24 cellular contexts compared by ENCODE assay signal in the genomic region with DNA sequence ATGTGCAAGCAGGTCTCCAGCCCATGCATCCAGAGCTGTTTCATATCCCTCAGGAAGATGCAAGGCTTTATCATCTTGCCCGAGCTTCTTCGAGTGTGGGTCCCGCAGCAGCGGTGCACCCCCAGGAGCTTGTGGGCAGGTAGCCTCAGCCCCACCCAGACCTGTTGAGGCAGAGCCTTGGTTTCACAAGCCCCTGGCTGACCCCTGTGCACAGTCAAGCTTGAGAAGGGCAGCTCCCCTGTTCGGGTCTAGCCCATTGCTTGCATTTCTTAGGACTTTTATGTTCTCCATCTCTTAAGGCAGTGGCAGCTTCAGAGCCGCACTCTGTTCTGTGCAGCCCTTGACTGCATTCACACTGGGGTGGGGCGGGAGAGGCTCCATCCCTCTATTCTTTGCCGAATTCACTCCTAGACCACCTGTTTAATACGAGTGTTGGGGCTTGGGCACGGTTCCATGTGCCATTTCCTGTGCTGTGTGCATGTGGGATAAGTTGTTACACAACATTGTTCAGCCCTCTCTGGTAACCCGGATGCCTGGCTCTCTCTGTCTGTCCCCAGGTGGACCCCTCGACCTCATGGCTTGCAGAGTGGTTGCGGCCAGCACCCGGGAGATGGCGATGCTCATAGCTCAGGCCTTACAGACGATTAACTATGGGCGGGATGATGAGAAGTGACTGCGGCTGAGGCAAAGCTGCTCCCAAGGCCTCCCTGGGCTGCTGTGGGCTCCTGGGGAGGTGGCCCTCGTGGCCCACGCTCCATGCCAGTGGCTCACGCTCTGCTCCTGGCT. TPM values are rescaled to one million over a fixed set of nuclear protein-coding genes. Genes with fewer than 3 reads are reported as not detected.
A peak's percentile ranks its signal among the peaks of the same experiment; 100 is the strongest.
DNase-seq lines count a peak whose midpoint lies in the region; TF ChIP-seq lines count a peak whose summit lies in the region.
"Had no signal": no experiment of that assay in that cellular context is flagged by ENCODE, and none has a peak within 500 bp of the region (broad histone marks: within the 10 kb centered on the region; RNA-seq: fewer than 3 reads in every experiment).

No MANE protein-coding gene starts in this region.

- H3K27me3 Mint-ChIP-seq in mesothelial cell of epicardium (ENCODE audit: low read depth): no peaks in the 10 kb centered on the region
- H3K27me3 Mint-ChIP-seq: B cell; CD4-positive, CD25-positive, alpha-beta regulatory T cell had no signal

- TF ChIP-seq EP300 in sigmoid colon (IDR thresholded peaks at IDR 0.05): no peak

- H2AFZ ChIP-seq in mammary epithelial cell (ENCODE audit: low read depth, low read length): no peak overlapping the region
- H2AFZ ChIP-seq: GM23248 had no signal

- no peak overlapping the region for H3K4me2 ChIP-seq in mammary epithelial cell (ENCODE audit: insufficient read depth, low read depth, low read length)
- H3K4me2 ChIP-seq: A549 had no signal

- TF ChIP-seq CTCF in mesothelial cell of epicardium (IDR thresholded peaks at IDR 0.05; ENCODE audit: unreplicated experiment) (no peak), sigmoid colon (IDR thresholded peaks at IDR 0.05) (no peak), mammary epithelial cell (conservative IDR thresholded peaks at IDR 0.05 in 1 of 2, IDR thresholded peaks at IDR 0.05 in 1 of 2; ENCODE audit: extremely low read depth in 1 of 2, insufficient read depth in 1 of 2, low read depth in 1 of 2, low read length in 2 of 2) (no peak)

- H3K36me3 ChIP-seq in sigmoid colon (peaks cover 3 to 24% (median 12%) of the 10 kb centered on the region in 4 donors), mammary epithelial cell (ENCODE audit: insufficient read depth, low read length) (no peaks in the 10 kb centered on the region)

- peaks cover 0 to 24% (median 11%) of the 10 kb centered on the region in 4 donors for H3K4me1 ChIP-seq in sigmoid colon
- peaks cover 19% of the 10 kb centered on the region for H3K4me1 ChIP-seq in mammary epithelial cell (ENCODE audit: insufficient read depth, low read length)
- H3K4me1 ChIP-seq: A549 had no signal

- CTCF ChIA-PET in mammary epithelial cell (lab: Charles Lee; ENCODE audit: low non-redundant PET): no interaction called here

- H3K27me3 ChIP-seq in sigmoid colon (no peaks in the 10 kb centered on the region), mammary epithelial cell (ENCODE audit: insufficient read depth, low read length) (no peaks in the 10 kb centered on the region)

- no TSS peak for BruUV-seq in mammary epithelial cell (replicated peaks; lab: Mats Ljungman, UMichigan)

- peaks cover 4% of the 10 kb centered on the region for H3K9me3 Mint-ChIP-seq in mesothelial cell of epicardium
- H3K9me3 Mint-ChIP-seq: CD4-positive, CD25-positive, alpha-beta regulatory T cell; H9; HFFc6 had no signal

- in situ Hi-C loops in mammary epithelial cell (cut with MboI; ENCODE audit: low sequenced_read_pairs in 2 of 2): loop anchor here (10.0 to 25.0 kb wide), 3 partner anchors 95 to 368 kb away; no protein-coding TSS in a partner anchor

- peaks cover 43% of the 10 kb centered on the region for H3K4me1 Mint-ChIP-seq in mesothelial cell of epicardium
- H3K4me1 Mint-ChIP-seq: CD4-positive, CD25-positive, alpha-beta regulatory T cell had no signal

- H3K9me3 ChIP-seq in sigmoid colon (no peaks in the 10 kb centered on the region), mammary epithelial cell (replicated peaks; ENCODE audit: insufficient read depth, low read length) (no peaks in the 10 kb centered on the region)
- H3K9me3 ChIP-seq: A549 had no signal

- TF ChIP-seq POLR2A in sigmoid colon (IDR thresholded peaks at IDR 0.05): no peak

- peaks cover 6% of the 10 kb centered on the region for H3K36me3 Mint-ChIP-seq in mesothelial cell of epicardium

- intact Hi-C loops in sigmoid colon (cut with DNase I): no loop called here
- intact Hi-C loops in mammary epithelial cell (cut with micrococcal nuclease): no loop called here

- peak overlapping the region; percentile 90 for H3K27ac Mint-ChIP-seq in mesothelial cell of epicardium
- H3K27ac Mint-ChIP-seq: B cell, HFFc6 had no signal

- H3K4me3 Mint-ChIP-seq in mesothelial cell of epicardium: no peak overlapping the region
- H3K4me3 Mint-ChIP-seq: B cell; CD4-positive, CD25-positive, alpha-beta regulatory T cell; H9; HFFc6 had no signal

- H3K79me2 ChIP-seq in mammary epithelial cell (ENCODE audit: insufficient read depth, low read length): no peaks in the 10 kb centered on the region

- no peaks in the 10 kb centered on the region for H4K20me1 ChIP-seq in mammary epithelial cell (ENCODE audit: insufficient read depth, low read length)

- peak; percentile 27 for DNase-seq in GF-D8 (lab: John Stamatoyannopoulos, UW)
- peak; percentile 18 to 51 for DNase-seq in dermis microvascular lymphatic vessel endothelial cell (ENCODE audit: low read depth in 2 of 2)
- DNase-seq in mesothelial cell of epicardium (ENCODE audit: low spot score in 2 of 2, unreplicated experiment in 2 of 2): peak in 1 of 2 experiments; percentile 37
- DNase-seq in sigmoid colon: peak; percentile 64
- no peak for DNase-seq in NCI-H1436 treated with DMSO at 0.1 percent for 48 hours (lab: John Stamatoyannopoulos, UW)
- no peak for DNase-seq in mammary epithelial cell
- DNase-seq in anterior cingulate cortex (lab: John Stamatoyannopoulos, UW): no peak
- no peak for DNase-seq in islet precursor cell
- DNase-seq: CD4-positive, CD25-positive, alpha-beta regulatory T cell; DMS 273 treated with DMSO at 0.1 percent for 48 hours; DMS79 treated with DMSO at 0.1 percent for 48 hours; GM23248; H9; HFFc6; KG1; NCI-H1092 treated with DMSO at 0.1 percent for 48 hours; NCI-H146; NCI-H2029; NCI-H2227 treated with DMSO at 0.1 percent for 48 hours; NCI-H510A treated with DMSO at 0.1 percent for 48 hours; NCI-H774 had no signal

- H3K4me3 ChIP-seq in sigmoid colon: no peak overlapping the region
- no peak overlapping the region for H3K4me3 ChIP-seq in mammary epithelial cell (replicated peaks in 1 of 3; ENCODE audit: insufficient read depth in 1 of 3, low read depth in 2 of 3, low read length in 3 of 3)
- H3K4me3 ChIP-seq: A549, GM23248 had no signal

- dilution Hi-C loops in mammary epithelial cell (cut with HindIII; ENCODE audit: low sequenced_read_pairs): loop anchor here (5.0 kb wide), 2 partner anchors 48 to 108 kb away; a partner anchor contains a TSS

- 88 to 92% methylated on average over 21 of the region's 21 CpGs for WGBS in sigmoid colon, 2 donors
- WGBS in mammary epithelial cell (ENCODE audit: low coverage, missing lambda C conversion rate): 84% methylated on average over 20 of the region's 21 CpGs

- H3K27ac ChIP-seq in sigmoid colon: peak overlapping the region in 1 of 4 donors; percentile 69
- no peak overlapping the region for H3K27ac ChIP-seq in mammary epithelial cell (ENCODE audit: insufficient read depth, low read depth, low read length)
- H3K27ac ChIP-seq: A549, GM23248, HL-60 had no signal

- H3K9ac ChIP-seq in mammary epithelial cell (ENCODE audit: insufficient read depth, low read length): no peak overlapping the region
- H3K9ac ChIP-seq: GM23248 had no signal

RNA-seq across cellular contexts. Expression of a gene that starts 48.7 kb away (rescaled TPM):
- 8.6 and 14.8 TPM in 2 replicates for total RNA-seq in dermis microvascular lymphatic vessel endothelial cell
- total RNA-seq in mesothelial cell of epicardium: 29.9 to 30.6 TPM (median 30.4 TPM) in 3 replicates
- total RNA-seq in sigmoid colon: 10 to 100 TPM; 21.3 to 66.5 (median 29.1) TPM
- polyA plus RNA-seq in sigmoid colon: 100 to 1,000 TPM in 1 of 3 donors, 10 to 100 TPM in 2; 88.1 to 138 (median 99.6) TPM
- 10 to 100 TPM; 16.5 to 41.8 TPM for total RNA-seq in mammary epithelial cell
- 23.9 TPM for polyA plus RNA-seq in mammary epithelial cell
- polyA minus RNA-seq in mammary epithelial cell: 33.9 TPM

Comparison
In these comparisons a context has a peak if more than half of its experiments do, and no peak if none do; other contexts are left out.
1. DNase-seq: peak in GF-D8 (single experiment), dermis microvascular lymphatic vessel endothelial cell (2 of 2) and sigmoid colon (single experiment); none in NCI-H1436 treated with DMSO at 0.1 percent for 48 hours (single experiment), mammary epithelial cell (single experiment), anterior cingulate cortex (0 of 58) and islet precursor cell (single experiment).